In genomic region chr1:53110370-53111072, GRCh38 we compare ENCODE assay signal across 10 cellular contexts. TPM values are rescaled to one million over a fixed set of nuclear protein-coding genes. Genes with fewer than 3 reads are reported as not detected.
DNase-seq lines count a peak whose midpoint lies in the region; ATAC-seq, FAIRE-seq and TF ChIP-seq lines count a peak whose summit lies in the region.
"Had no signal": no experiment of that assay in that cellular context is flagged by ENCODE, and none has a peak within 500 bp of the region (broad histone marks: within the 10 kb centered on the region; RNA-seq: fewer than 3 reads in every experiment).

No MANE protein-coding gene starts in this region.

- peak overlapping the region; percentile 1 to 53 (median 5) for H3K27ac Mint-ChIP-seq in nephron

- WGBS in A549 (ENCODE audit: missing lambda C conversion rate), result 81% methylated on average over 10 of the region's 18 CpGs

- no peak for FAIRE-seq in A549 (lab: Jason Lieb, UNC)

- H3K9me3 ChIP-seq in A549 (peaks cover 8% of the 10 kb centered on the region), adipocyte (ENCODE audit: control insufficient read depth, low read length) (peaks cover 20% of the 10 kb centered on the region)

- H3K36me3 ChIP-seq in adipocyte (ENCODE audit: control insufficient read depth, insufficient read depth, low read length, severe bottlenecking) (no peaks in the 10 kb centered on the region), H7 (replicated peaks; ENCODE audit: control insufficient read depth, insufficient read depth, low read length) (no peaks in the 10 kb centered on the region)

- TF ChIP-seq EP300 in A549 (IDR thresholded peaks at IDR 0.05), result no peak

- DNase-seq in A549 (ENCODE audit: low read depth in 1 of 2, low spot score in 1 of 2) (no peak), Kasumi-1 (lab: John Stamatoyannopoulos, UW) (peak; percentile 95 to 97), adipocyte (ENCODE audit: low read depth) (peak; percentile 56), H7 (no peak), AML-193 (lab: John Stamatoyannopoulos, UW) (no peak), NCI-H1436 (lab: John Stamatoyannopoulos, UW) (no peak)
- DNase-seq: activated gamma-delta T cell treated with Interleukin-2 at 50 U/mL for 16 hours, natural killer cell had no signal

- no peak overlapping the region for H3K4me3 Mint-ChIP-seq in nephron
- H3K4me3 Mint-ChIP-seq: natural killer cell had no signal

- peak overlapping the region; percentile 81 to 86; a peak in 5 of 6 replicates for H3K27ac ChIP-seq in A549

- no peaks in the 10 kb centered on the region for H3K9me3 Mint-ChIP-seq in nephron
- H3K9me3 Mint-ChIP-seq: natural killer cell had no signal

- no peak overlapping the region; the same call in 2 of the 3 replicates for H3K4me2 ChIP-seq in A549

- no peak for TF ChIP-seq RAD21 in A549 (conservative IDR thresholded peaks at IDR 0.05 in 1 of 2, IDR thresholded peaks at IDR 0.05 in 1 of 2)

- H3K9ac ChIP-seq in adipocyte (ENCODE audit: low read length), result peak overlapping the region; percentile 18

- CTCF ChIA-PET in A549 (lab: Yijun Ruan, JAX), result no interaction called here

- TF ChIP-seq POLR2A in A549 (IDR thresholded peaks at IDR 0.05; ENCODE audit: low read length), result no peak

- no peaks in the 10 kb centered on the region for H3K36me3 Mint-ChIP-seq in nephron (ENCODE audit: low read depth)
- H3K36me3 Mint-ChIP-seq: natural killer cell had no signal

- H3K4me1 ChIP-seq in A549, result peaks cover 58% of the 10 kb centered on the region
- peaks cover 47% of the 10 kb centered on the region for H3K4me1 ChIP-seq in adipocyte (ENCODE audit: control insufficient read depth, insufficient read depth, low read length)

- H3K27me3 ChIP-seq in adipocyte (replicated peaks; ENCODE audit: control insufficient read depth, insufficient read depth, low read length) (no peaks in the 10 kb centered on the region), H7 (ENCODE audit: control insufficient read depth, insufficient read depth, low read length) (peaks cover 6% of the 10 kb centered on the region; the same call in 1 of the 2 replicates)

- no peak for ATAC-seq in A549
- no peak for ATAC-seq in GM19351 (IDR thresholded peaks at IDR 0.05; ENCODE audit: unreplicated experiment)

- peaks cover 17% of the 10 kb centered on the region for H3K4me1 Mint-ChIP-seq in nephron

- TF ChIP-seq CTCF in A549 (IDR thresholded peaks at IDR 0.05) (no peak), nephron (IDR thresholded peaks at IDR 0.05; ENCODE audit: unreplicated experiment in 3 of 3) (no peak)

- H3K27me3 Mint-ChIP-seq in nephron (ENCODE audit: low read depth), result peaks cover 14% of the 10 kb centered on the region

- POLR2A ChIA-PET in A549 (lab: Yijun Ruan, JAX), result no interaction called here

- no peak overlapping the region for H3K4me3 ChIP-seq in A549
- H3K4me3 ChIP-seq in adipocyte (ENCODE audit: low read length), result no peak overlapping the region
- H3K4me3 ChIP-seq in H7 (ENCODE audit: insufficient read depth, low read depth, low read length), result no peak overlapping the region

TF ChIP-seq in A549, 52 proteins besides CTCF, POLR2A, EP300 and RAD21:
- TF ChIP-seq, protein P1, sequence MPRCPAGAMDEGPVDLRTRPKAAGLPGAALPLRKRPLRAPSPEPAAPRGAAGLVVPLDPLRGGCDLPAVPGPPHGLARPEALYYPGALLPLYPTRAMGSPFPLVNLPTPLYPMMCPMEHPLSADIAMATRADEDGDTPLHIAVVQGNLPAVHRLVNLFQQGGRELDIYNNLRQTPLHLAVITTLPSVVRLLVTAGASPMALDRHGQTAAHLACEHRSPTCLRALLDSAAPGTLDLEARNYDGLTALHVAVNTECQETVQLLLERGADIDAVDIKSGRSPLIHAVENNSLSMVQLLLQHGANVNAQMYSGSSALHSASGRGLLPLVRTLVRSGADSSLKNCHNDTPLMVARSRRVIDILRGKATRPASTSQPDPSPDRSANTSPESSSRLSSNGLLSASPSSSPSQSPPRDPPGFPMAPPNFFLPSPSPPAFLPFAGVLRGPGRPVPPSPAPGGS (IDR thresholded peaks at IDR 0.05), result no peak
- TF ChIP-seq EHMT2 (IDR thresholded peaks at IDR 0.05; ENCODE audit: low read depth) (no peak), TFCP2L1 (CRISPR knock-in tag; IDR thresholded peaks at IDR 0.05) (no peak), ZFP36 (IDR thresholded peaks at IDR 0.05; ENCODE audit: borderline replicate concordance, partially characterized antibody) (no peak), GATA3 (IDR thresholded peaks at IDR 0.05; ENCODE audit: borderline replicate concordance) (no peak), EHF (CRISPR knock-in tag; IDR thresholded peaks at IDR 0.05) (no peak), FOXS1 (CRISPR knock-in tag; IDR thresholded peaks at IDR 0.05) (no peak)
TF ChIP-seq in A549: peak in this region for 0.

RNA-seq across cellular contexts. Expression of gene SLC1A7, which starts 31.9 kb away (rescaled TPM):
- polyA plus RNA-seq in A549 (2011; rRNA removed) (0.12 TPM in 2 replicates), A549 (2017; fragmentation: RNase III; extraction: RNeasy Plus Mini Kit Qiagen cat#74134 plus additional on column Dnase treatment) (0.03 to 0.07 TPM (median 0.04 TPM) in 3 replicates)
- polyA plus RNA-seq in A549 (2012; cell fraction: cytosol; rRNA removed), result 0.08 and 0.09 TPM in 2 replicates
- 0.24 and 0.25 TPM in 2 replicates for polyA plus RNA-seq in A549 (2012; cell fraction: nucleus; rRNA removed)
- 0.12 TPM in 1 of 2 replicates, not detected in the other for polyA minus RNA-seq in A549 (2011; rRNA and poly(A)+ RNA removed)
- 0.18 TPM in 1 of 2 replicates, not detected in the other for total RNA-seq in H7 (2014; rRNA removed; shearing (Covaris generic))

RNA-seq across cellular contexts. Expression of gene PODN, which starts 48.5 kb away (rescaled TPM):
- polyA plus RNA-seq in A549 (2011; rRNA removed) (0.05 and 0.15 TPM in 2 replicates), A549 (2017; fragmentation: RNase III; extraction: RNeasy Plus Mini Kit Qiagen cat#74134 plus additional on column Dnase treatment) (not detected in 3 replicates)
- polyA plus RNA-seq in A549 (2012; cell fraction: cytosol; rRNA removed), result 0.01 TPM in 1 of 2 replicates, not detected in the other
- polyA plus RNA-seq in A549 (2012; cell fraction: nucleus; rRNA removed), result 0.05 and 0.17 TPM in 2 replicates
- not detected in 2 replicates for polyA minus RNA-seq in A549 (2011; rRNA and poly(A)+ RNA removed)
- not detected in 2 replicates for total RNA-seq in H7 (2014; rRNA removed; shearing (Covaris generic))

Comparison
In these comparisons a context has a peak if more than half of its experiments do, and no peak if none do; other contexts are left out.
1. DNase-seq: peak in Kasumi-1 (2 of 2) and adipocyte (single experiment); none in A549 (0 of 2), H7 (single experiment), AML-193 (0 of 2) and NCI-H1436 (single experiment).